9 cellular contexts compared by ENCODE assay signal in the genomic region with DNA sequence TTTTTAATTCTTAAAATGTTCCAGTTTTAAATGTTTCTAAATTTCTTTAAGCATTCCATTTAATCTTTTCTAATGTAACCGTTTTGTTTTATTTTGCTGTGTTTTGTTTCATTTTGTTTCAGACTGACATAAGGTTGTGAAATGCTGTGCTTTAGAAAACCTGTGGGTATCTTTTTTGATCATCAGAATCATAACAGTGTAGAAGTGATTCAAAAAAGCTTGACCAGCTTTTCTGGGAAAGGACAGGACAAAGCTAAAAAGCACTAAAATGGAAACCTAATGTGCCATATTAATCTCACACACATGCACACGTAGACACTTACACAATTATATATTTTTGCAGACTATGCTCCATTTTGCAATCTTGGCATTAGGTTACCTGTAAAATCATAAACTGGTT. TPM values are rescaled to one million over a fixed set of nuclear protein-coding genes. Genes with fewer than 3 reads are reported as not detected.
"Had no signal": no experiment of that assay in that cellular context is flagged by ENCODE, and none has a peak within 500 bp of the region (broad histone marks: within the 10 kb centered on the region; RNA-seq: fewer than 3 reads in every experiment).

No MANE protein-coding gene starts in this region.

- H3K36me3 ChIP-seq: HAP-1 had no signal

- H3K4me1 ChIP-seq: HAP-1 had no signal

- H3K27ac Mint-ChIP-seq: HFFc6 had no signal

- H3K4me3 Mint-ChIP-seq: HFFc6 had no signal

- H3K4me3 ChIP-seq: GM23248, HAP-1, K562 had no signal

- DNase-seq: GM23248, GOT3, H7, HFFc6, IMR-90 had no signal

- FAIRE-seq: HTR-8/SVneo, K562 had no signal

- H3K9me3 Mint-ChIP-seq: HFFc6 had no signal

- H3K9me3 ChIP-seq: HAP-1 had no signal

- H3K9ac ChIP-seq: GM23248 had no signal

- ATAC-seq: HCT116, K562 had no signal

RNA-seq across cellular contexts. Expression of a gene that starts 7.8 kb away (rescaled TPM):
- total RNA-seq: HFFc6, K562 had no signal
